Comparison of ENCODE assay signal across 9 cellular contexts in genomic region chr5:100841358-100842076, GRCh38.
DNase-seq lines count a peak whose midpoint lies in the region; ATAC-seq, FAIRE-seq and TF ChIP-seq lines count a peak whose summit lies in the region.
"Had no signal": no experiment of that assay in that cellular context is flagged by ENCODE, and none has a peak within 500 bp of the region (broad histone marks: within the 10 kb centered on the region; RNA-seq: fewer than 3 reads in every experiment).

No MANE protein-coding gene starts in this region.

- peaks cover 64 to 71% (median 67%) of the 10 kb centered on the region in 3 donors for H3K4me1 Mint-ChIP-seq in T-cell

- peaks cover 34% of the 10 kb centered on the region for H3K36me3 Mint-ChIP-seq in T-cell

- CTCF ChIA-PET in T-cell (lab: Charles Lee), result interaction anchor here (0.7 to 7.1 kb wide), 5 partner anchors 56 to 62 kb away, joined by 3 to 50 read pairs (median 5); partner anchors contain the start of gene ST8SIA4 (in 2 of the 2)

- peaks cover 0 to 2% of the 10 kb centered on the region in 2 donors for H3K36me3 ChIP-seq in prostate gland

- no peaks in the 10 kb centered on the region for H3K27me3 Mint-ChIP-seq in T-cell

- peak; percentile 83 for FAIRE-seq in GM12891 (lab: Jason Lieb, UNC)

- H3K4me3 Mint-ChIP-seq in T-cell, result peak overlapping the region; percentile 62 to 76 (median 63)

- no peaks in the 10 kb centered on the region for H3K27me3 ChIP-seq in prostate gland (replicated peaks; ENCODE audit: insufficient read depth)

- intact Hi-C loops in prostate gland (cut with DNase I), result no loop called here

- H3K27ac Mint-ChIP-seq in T-cell, result peak overlapping the region; percentile 86 to 88

- DNase-seq in GM12891 (ENCODE audit: insufficient read length, low spot score) (no peak), HCEC 1CT (peak; percentile 20), T-cell (no peak), lung microvascular endothelial cell (ENCODE audit: low read depth in 2 of 2) (peak; percentile 68 to 78), NCI-H524 treated with DMSO at 0.1 percent for 48 hours (lab: John Stamatoyannopoulos, UW) (no peak), NK-92 (lab: John Stamatoyannopoulos, UW; ENCODE audit: unreplicated experiment) (no peak), prostate gland (ENCODE audit: low spot score) (no peak)
- DNase-seq: left colon had no signal

- H3K4me1 ChIP-seq in prostate gland (replicated peaks), result no peaks in the 10 kb centered on the region

- H3K9me3 ChIP-seq in prostate gland, result no peaks in the 10 kb centered on the region

- TF ChIP-seq CTCF in prostate gland (IDR thresholded peaks at IDR 0.05), result no peak

- H3K27ac ChIP-seq in prostate gland, result no peak overlapping the region

- ATAC-seq in T-cell (replicated peaks in 1 of 4), result peak in 3 of 4 experiments; percentile 28 to 55 (median 33)
- ATAC-seq in GM19463 (IDR thresholded peaks at IDR 0.05; ENCODE audit: unreplicated experiment), result no peak
- ATAC-seq: left colon had no signal

- WGBS in prostate gland, result 82% methylated on average over 4 of the region's 4 CpGs

- no peak overlapping the region for H3K4me3 ChIP-seq in prostate gland

- TF ChIP-seq POLR2A in GM12891 (IDR thresholded peaks at IDR 0.05; ENCODE audit: low read depth, low read length) (no peak), prostate gland (IDR thresholded peaks at IDR 0.05) (no peak)

- H3K9me3 Mint-ChIP-seq in T-cell, result no peaks in the 10 kb centered on the region

- POLR2A ChIA-PET in T-cell (lab: Charles Lee), result interaction anchor here in 1 of 2 donors (0.6 to 3.3 kb wide), 4 partner anchors 16 to 61 kb away, joined by 3 to 22 read pairs (median 6); partner anchors contain the start of gene ST8SIA4

TF ChIP-seq in GM12891, 5 proteins besides CTCF, POLR2A, EP300 and RAD21:
- TF ChIP-seq POLR2AphosphoS5 (IDR thresholded peaks at IDR 0.05; ENCODE audit: low read depth, low read length) (0 out of 2 replicates have a peak, but pooled peaks have one; percentile 5), SPI1 (IDR thresholded peaks at IDR 0.05; ENCODE audit: low read depth, low read length) (no peak), POU2F2 (IDR thresholded peaks at IDR 0.05; ENCODE audit: low read depth, low read length) (no peak), TAF1 (IDR thresholded peaks at IDR 0.05; ENCODE audit: low read depth, low read length) (no peak), PAX5 (IDR thresholded peaks at IDR 0.05; ENCODE audit: insufficient read depth, low read length, severe bottlenecking) (no peak)
TF ChIP-seq in GM12891: peak in this region for 1.

Comparison
In these comparisons a context has a peak if more than half of its experiments do, and no peak if none do; other contexts are left out.
1. DNase-seq: peak in HCEC 1CT (single experiment) and lung microvascular endothelial cell (2 of 2); none in GM12891 (single experiment), T-cell (0 of 34), NCI-H524 treated with DMSO at 0.1 percent for 48 hours (single experiment), NK-92 (single experiment) and prostate gland (single experiment).